In the genomic region with DNA sequence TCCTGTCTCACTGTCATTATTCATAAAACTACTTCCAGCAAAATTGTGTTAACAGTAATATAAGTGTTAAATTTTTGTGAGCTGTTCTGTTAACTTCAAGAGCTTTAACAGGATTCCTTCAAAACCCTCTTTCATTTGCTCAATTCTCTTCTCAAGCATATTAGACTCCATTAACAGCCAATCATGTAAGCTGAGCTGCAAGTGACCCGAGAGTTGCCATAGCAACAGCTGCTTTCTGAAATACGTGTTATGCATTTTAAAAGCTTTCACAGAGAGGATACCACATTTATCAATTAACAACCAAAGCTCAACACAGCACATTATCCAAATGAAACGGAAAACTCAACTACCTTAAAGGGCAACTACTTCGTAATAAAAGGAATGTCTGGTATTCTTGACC, we compare ENCODE assay signal across 10 cellular contexts.
DNase-seq lines count a peak whose midpoint lies in the region; ATAC-seq and TF ChIP-seq lines count a peak whose summit lies in the region.
"Had no signal": no experiment of that assay in that cellular context is flagged by ENCODE, and none has a peak within 500 bp of the region (broad histone marks: within the 10 kb centered on the region; RNA-seq: fewer than 3 reads in every experiment).

No MANE protein-coding gene starts in this region.

- H3K27me3 ChIP-seq in cardiac muscle cell (no peaks in the 10 kb centered on the region), left ventricle myocardium inferior (ENCODE audit: low read depth) (no peaks in the 10 kb centered on the region), thyroid gland (no peaks in the 10 kb centered on the region)
- H3K27me3 ChIP-seq: BLaER1 had no signal

- intact Hi-C loops in left ventricle myocardium inferior (cut with micrococcal nuclease) = no loop called here
- intact Hi-C loops in thyroid gland (cut with DNase I) = no loop called here
- intact Hi-C loops in activated T-helper 2 cell treated with anti-CD3 and anti-CD28 coated beads, Interferon-gamma antibody, Interleukin-2, Interleukin-4, amounts not matched to agents 10 μg/mL and 5 μg/mL and 100 μg/mL, durations not matched to agents 14 hours and 24 hours and 36 hours (cut with micrococcal nuclease) = no loop called here

- H3K36me3 Mint-ChIP-seq in activated T-helper 2 cell treated with anti-CD3 and anti-CD28 coated beads, Interferon-gamma antibody, Interleukin-2, Interleukin-4, amounts not matched to agents 10 μg/mL and 5 μg/mL and 100 μg/mL, durations not matched to agents 14 hours and 24 hours and 36 hours (ENCODE audit: low read depth) = peaks cover 28% of the 10 kb centered on the region

- DNase-seq in cardiac muscle cell (ENCODE audit: low read depth in 1 of 2, low spot score in 1 of 2) (peak; percentile 25 to 78), left ventricle myocardium inferior (no peak), amniotic epithelial cell (ENCODE audit: low read depth) (peak; percentile 80), hypothalamus (lab: John Stamatoyannopoulos, UW) (peak in 37 of 51 donors; percentile 4 to 80 (median 33)), thyroid gland (peak; percentile 31 to 40), HuH-7.5 (ENCODE audit: low spot score) (no peak)
- no peak for DNase-seq in activated T-helper 2 cell treated with anti-CD3 and anti-CD28 coated beads, Interferon-gamma antibody, Interleukin-2, Interleukin-4, amounts not matched to agents 10 μg/mL and 5 μg/mL and 100 μg/mL, durations not matched to agents 14 hours and 24 hours and 36 hours (ENCODE audit: low spot score)
- DNase-seq: activated CD4-positive, alpha-beta memory T cell treated with anti-CD3 and anti-CD28 coated beads, Interleukin-2, amount 10 ng/mL, durations not matched to agents 7 days and 5 days had no signal

- H3K27me3 Mint-ChIP-seq in activated T-helper 2 cell treated with anti-CD3 and anti-CD28 coated beads, Interferon-gamma antibody, Interleukin-2, Interleukin-4, amounts not matched to agents 10 μg/mL and 5 μg/mL and 100 μg/mL, durations not matched to agents 14 hours and 24 hours and 36 hours (ENCODE audit: low read depth) = no peaks in the 10 kb centered on the region
- H3K27me3 Mint-ChIP-seq: activated CD4-positive, alpha-beta memory T cell treated with anti-CD3 and anti-CD28 coated beads, Interleukin-2, amount 10 ng/mL, durations not matched to agents 7 days and 5 days had no signal

- peak overlapping the region; percentile 41 for H3K27ac ChIP-seq in cardiac muscle cell
- no peak overlapping the region for H3K27ac ChIP-seq in left ventricle myocardium inferior (replicated peaks)
- no peak overlapping the region for H3K27ac ChIP-seq in thyroid gland
- H3K27ac ChIP-seq: BLaER1 had no signal

- no peak for TF ChIP-seq CTCF in cardiac muscle cell (IDR thresholded peaks at IDR 0.05; ENCODE audit: low read depth, low read length)
- TF ChIP-seq CTCF in left ventricle myocardium inferior (IDR thresholded peaks at IDR 0.05; ENCODE audit: borderline replicate concordance) = no peak
- TF ChIP-seq CTCF in thyroid gland (IDR thresholded peaks at IDR 0.05) = no peak

- H3K9me3 ChIP-seq in cardiac muscle cell (ENCODE audit: low read depth) = no peaks in the 10 kb centered on the region
- H3K9me3 ChIP-seq in left ventricle myocardium inferior (replicated peaks) = peaks cover 18% of the 10 kb centered on the region
- no peaks in the 10 kb centered on the region for H3K9me3 ChIP-seq in thyroid gland

- 54 to 57% methylated on average over 4 of the region's 4 CpGs for WGBS in thyroid gland, 2 donors

- H3K4me1 ChIP-seq in cardiac muscle cell (ENCODE audit: low read depth) (peaks cover 18% of the 10 kb centered on the region), left ventricle myocardium inferior (peaks cover 21% of the 10 kb centered on the region), thyroid gland (peaks cover 6 to 24% of the 10 kb centered on the region in 2 donors)
- H3K4me1 ChIP-seq: BLaER1 had no signal

- H3K4me1 Mint-ChIP-seq in activated T-helper 2 cell treated with anti-CD3 and anti-CD28 coated beads, Interferon-gamma antibody, Interleukin-2, Interleukin-4, amounts not matched to agents 10 μg/mL and 5 μg/mL and 100 μg/mL, durations not matched to agents 14 hours and 24 hours and 36 hours (ENCODE audit: low read depth) = peaks cover 9% of the 10 kb centered on the region
- H3K4me1 Mint-ChIP-seq: activated CD4-positive, alpha-beta memory T cell treated with anti-CD3 and anti-CD28 coated beads, Interleukin-2, amount 10 ng/mL, durations not matched to agents 7 days and 5 days had no signal

- H3K4me3 Mint-ChIP-seq in activated T-helper 2 cell treated with anti-CD3 and anti-CD28 coated beads, Interferon-gamma antibody, Interleukin-2, Interleukin-4, amounts not matched to agents 10 μg/mL and 5 μg/mL and 100 μg/mL, durations not matched to agents 14 hours and 24 hours and 36 hours (ENCODE audit: low read depth) = no peak overlapping the region
- H3K4me3 Mint-ChIP-seq: activated CD4-positive, alpha-beta memory T cell treated with anti-CD3 and anti-CD28 coated beads, Interleukin-2, amount 10 ng/mL, durations not matched to agents 7 days and 5 days had no signal

- ATAC-seq in GM21723 (IDR thresholded peaks at IDR 0.05; ENCODE audit: unreplicated experiment) = no peak

- H3K36me3 ChIP-seq in cardiac muscle cell (no peaks in the 10 kb centered on the region), left ventricle myocardium inferior (no peaks in the 10 kb centered on the region), thyroid gland (no peaks in the 10 kb centered on the region)

- no peak for TF ChIP-seq POLR2A in thyroid gland (IDR thresholded peaks at IDR 0.05)

- no peak overlapping the region for H3K4me3 ChIP-seq in cardiac muscle cell
- H3K4me3 ChIP-seq in left ventricle myocardium inferior = no peak overlapping the region
- H3K4me3 ChIP-seq in thyroid gland (replicated peaks in 1 of 3) = no peak overlapping the region
- H3K4me3 ChIP-seq: BLaER1 had no signal

- H3K9me3 Mint-ChIP-seq in activated T-helper 2 cell treated with anti-CD3 and anti-CD28 coated beads, Interferon-gamma antibody, Interleukin-2, Interleukin-4, amounts not matched to agents 10 μg/mL and 5 μg/mL and 100 μg/mL, durations not matched to agents 14 hours and 24 hours and 36 hours = peaks cover 18% of the 10 kb centered on the region

- H3K27ac Mint-ChIP-seq in activated T-helper 2 cell treated with anti-CD3 and anti-CD28 coated beads, Interferon-gamma antibody, Interleukin-2, Interleukin-4, amounts not matched to agents 10 μg/mL and 5 μg/mL and 100 μg/mL, durations not matched to agents 14 hours and 24 hours and 36 hours = no peak overlapping the region
- H3K27ac Mint-ChIP-seq: activated CD4-positive, alpha-beta memory T cell treated with anti-CD3 and anti-CD28 coated beads, Interleukin-2, amount 10 ng/mL, durations not matched to agents 7 days and 5 days had no signal

Comparison
In these comparisons a context has a peak if more than half of its experiments do, and no peak if none do; other contexts are left out.
1. DNase-seq: peak in cardiac muscle cell (2 of 2), amniotic epithelial cell (single experiment), hypothalamus (37 of 51) and thyroid gland (2 of 2); none in left ventricle myocardium inferior (single experiment), HuH-7.5 (single experiment) and activated T-helper 2 cell treated with anti-CD3 and anti-CD28 coated beads, Interferon-gamma antibody, Interleukin-2, Interleukin-4, amounts not matched to agents 10 μg/mL and 5 μg/mL and 100 μg/mL, durations not matched to agents 14 hours and 24 hours and 36 hours (single experiment).